ENCODE assay signal across 8 cellular contexts in the genomic region with DNA sequence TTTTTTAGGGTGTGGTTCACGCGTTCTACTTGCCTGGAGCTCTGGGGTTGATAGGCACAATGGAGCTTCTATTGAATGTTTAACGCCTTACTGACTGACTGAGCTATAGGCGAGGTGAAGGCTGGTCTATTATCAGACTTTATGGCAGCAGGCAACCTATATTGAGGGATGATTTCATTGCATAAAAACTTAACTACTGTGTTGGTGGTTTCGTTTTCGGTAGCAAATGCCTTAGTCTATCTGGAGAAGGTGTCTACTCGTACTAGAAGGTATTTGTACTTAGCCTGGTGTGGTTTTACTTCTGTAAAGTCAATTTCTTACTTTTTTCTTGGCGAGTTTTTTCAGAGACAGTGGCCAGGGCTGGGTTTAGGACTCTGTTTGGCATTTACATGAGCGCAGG.
DNase-seq lines count a peak whose midpoint lies in the region; ATAC-seq, FAIRE-seq and TF ChIP-seq lines count a peak whose summit lies in the region.
"Not testable (repeated sequence)": the region's sequence is repeated elsewhere in the genome, so short reads cannot be mapped to it uniquely, and the experiment has no call there.

No MANE protein-coding gene starts in this region.

- not testable (repeated sequence) for H3K36me3 Mint-ChIP-seq in Calu3 (ENCODE audit: insufficient read depth, unreplicated experiment); endothelial cell (ENCODE audit: low read depth, unreplicated experiment)

- H3K9me3 Mint-ChIP-seq in Calu3 (ENCODE audit: low read depth, unreplicated experiment); endothelial cell (ENCODE audit: unreplicated experiment): not testable (repeated sequence)

- not testable (repeated sequence) for H3K27ac Mint-ChIP-seq in Calu3 (ENCODE audit: unreplicated experiment)
- peak overlapping the region; percentile 97 for H3K27ac Mint-ChIP-seq in endothelial cell (ENCODE audit: unreplicated experiment)

- CTCF ChIA-PET in Calu3 (lab: Charles Lee); PC-3 (lab: Charles Lee); K562 (lab: Yijun Ruan, JAX; ENCODE audit: low intra/inter-chr PET ratio): not testable (repeated sequence)

- not testable (repeated sequence) for H3K36me3 ChIP-seq in PC-3 (ENCODE audit: low read depth, low read length); K562 (ENCODE audit: control insufficient read depth, insufficient read depth, low read length); lower lobe of right lung; muscle layer of duodenum (ENCODE audit: control insufficient read depth in 1 of 2, insufficient read depth in 2 of 2, low read length in 2 of 2); psoas muscle (ENCODE audit: insufficient read depth in 1 of 2, low read depth in 1 of 2); vagina

- TF ChIP-seq EP300 in K562 (IDR thresholded peaks at IDR 0.05; ENCODE audit: low read length) = not testable (repeated sequence)

- H3K4me3 ChIP-seq in PC-3 (ENCODE audit: low read length) = peak overlapping the region; percentile 20; the same call in 1 of the 2 replicates
- H3K4me3 ChIP-seq in K562; muscle layer of duodenum (ENCODE audit: low read depth in 1 of 2, low read length in 2 of 2): not testable (repeated sequence)
- H3K4me3 ChIP-seq in lower lobe of right lung = peak overlapping the region; percentile 29
- peak overlapping the region; percentile 58 for H3K4me3 ChIP-seq in psoas muscle
- H3K4me3 ChIP-seq in vagina = peak overlapping the region; percentile 4 to 35

- not testable (repeated sequence) for H3F3A ChIP-seq in PC-3 (ENCODE audit: low read length, unreplicated experiment)

- not testable (repeated sequence) for H4K20me1 ChIP-seq in PC-3 (ENCODE audit: low read length); K562 (replicated peaks; ENCODE audit: control insufficient read depth, insufficient read depth, low read length)

- not testable (repeated sequence) for DNase-seq in Calu3; PC-3; K562 (ENCODE audit: extremely low read depth in 1 of 4, low spot score in 3 of 4); endothelial cell (ENCODE audit: low spot score); lower lobe of right lung; psoas muscle; vagina (ENCODE audit: extremely low spot score in 2 of 2)

- H3K4me2 ChIP-seq in PC-3 (ENCODE audit: low read length) (peak overlapping the region; percentile 59; the same call in 1 of the 2 replicates), K562 (ENCODE audit: insufficient read depth, low read length) (0 out of 2 replicates have a peak overlapping the region, but pooled peaks have one; percentile 18)

- not testable (repeated sequence) for H3K9me2 ChIP-seq in PC-3 (replicated peaks; ENCODE audit: low read length)

- TF ChIP-seq POLR2A in K562 (conservative IDR thresholded peaks at IDR 0.05); vagina (IDR thresholded peaks at IDR 0.05): not testable (repeated sequence)

- BruUV-seq in Calu3 (replicated peaks; lab: Mats Ljungman, UMichigan); PC-3 (replicated peaks; lab: Mats Ljungman, UMichigan); K562 (replicated peaks; lab: Mats Ljungman, UMichigan): not testable (repeated sequence)

- H3K9me3 ChIP-seq in PC-3 (ENCODE audit: low read length); K562 (replicated peaks; ENCODE audit: control insufficient read depth, insufficient read depth, low read depth, low read length); lower lobe of right lung; muscle layer of duodenum (ENCODE audit: control insufficient read depth in 1 of 2, low read length in 2 of 2); psoas muscle; vagina: not testable (repeated sequence)

- H3K27me3 ChIP-seq in PC-3 (ENCODE audit: low read length); K562 (ENCODE audit: control insufficient read depth in 2 of 2, insufficient read depth in 2 of 2, low read length in 2 of 2); lower lobe of right lung (ENCODE audit: low read depth); muscle layer of duodenum (ENCODE audit: low read depth, low read length); psoas muscle (ENCODE audit: insufficient read depth in 3 of 3, low read length in 2 of 3); vagina: not testable (repeated sequence)

- FAIRE-seq in K562 (lab: Jason Lieb, UNC) = not testable (repeated sequence)

- TF ChIP-seq CTCF in Calu3 (IDR thresholded peaks at IDR 0.05; ENCODE audit: unreplicated experiment); PC-3 (conservative IDR thresholded peaks at IDR 0.05; ENCODE audit: low read depth, low read length); K562 (IDR thresholded peaks at IDR 0.05 in 2 of 3, conservative IDR thresholded peaks at IDR 0.05 in 1 of 3; ENCODE audit: insufficient read depth in 2 of 3, low read depth in 1 of 3, low read length in 3 of 3); endothelial cell (IDR thresholded peaks at IDR 0.05; ENCODE audit: unreplicated experiment); lower lobe of right lung (IDR thresholded peaks at IDR 0.05); psoas muscle (IDR thresholded peaks at IDR 0.05); vagina (IDR thresholded peaks at IDR 0.05): not testable (repeated sequence)

- H3K4me1 ChIP-seq in PC-3 (ENCODE audit: insufficient read depth, low read length); K562 (replicated peaks in 1 of 2; ENCODE audit: control insufficient read depth in 2 of 2, insufficient read depth in 2 of 2, low read length in 2 of 2); lower lobe of right lung; muscle layer of duodenum (ENCODE audit: control insufficient read depth in 1 of 2, insufficient read depth in 2 of 2, low read length in 2 of 2); psoas muscle; vagina: not testable (repeated sequence)

- WGBS in K562 (ENCODE audit: insufficient coverage, low coverage, missing lambda C conversion rate) = 10% methylated on average over 8 of the region's 9 CpGs
- WGBS in psoas muscle, 3 donors = 76 to 78% (median 77%) methylated on average over 9 of the region's 9 CpGs

- not testable (repeated sequence) for H3K9ac ChIP-seq in PC-3 (ENCODE audit: low read length); K562 (ENCODE audit: insufficient read depth in 1 of 2, low read depth in 2 of 2, low read length in 2 of 2)

- H2AFZ ChIP-seq in PC-3 (ENCODE audit: low read length) (peak overlapping the region; percentile 65; the same call in 1 of the 2 replicates), K562 (ENCODE audit: low read depth, low read length) (peak overlapping the region; percentile 83)

- POLR2A ChIA-PET in PC-3 (lab: Charles Lee; ENCODE audit: unreplicated experiment); K562 (lab: Yijun Ruan, JAX): not testable (repeated sequence)

- TF ChIP-seq RAD21 in K562 (CRISPR knock-in tag; conservative IDR thresholded peaks at IDR 0.05 in 1 of 2, IDR thresholded peaks at IDR 0.05 in 1 of 2) = not testable (repeated sequence)

- not testable (repeated sequence) for H3K9me1 ChIP-seq in K562 (ENCODE audit: control insufficient read depth, insufficient read depth, low read length)

- H3K27ac ChIP-seq in PC-3 (ENCODE audit: low read length); vagina: not testable (repeated sequence)
- H3K27ac ChIP-seq in K562 (ENCODE audit: extremely low read depth, low read depth, low read length) (peak overlapping the region; percentile 26; the same call in 1 of the 3 replicates), lower lobe of right lung (peak overlapping the region; percentile 62), muscle layer of duodenum (ENCODE audit: low read length) (peak overlapping the region; percentile 56), psoas muscle (peak overlapping the region; percentile 60)

- in situ Hi-C loops in K562 (cut with MboI) = not testable (repeated sequence)

- H3K4me1 Mint-ChIP-seq in Calu3 (ENCODE audit: low read depth, unreplicated experiment) = not testable (repeated sequence)
- H3K4me1 Mint-ChIP-seq in endothelial cell (ENCODE audit: unreplicated experiment) = peaks cover 32% of the 10 kb centered on the region

- peak overlapping the region; percentile 58 for H3K4me3 Mint-ChIP-seq in Calu3 (ENCODE audit: low read depth, unreplicated experiment)
- not testable (repeated sequence) for H3K4me3 Mint-ChIP-seq in endothelial cell (ENCODE audit: unreplicated experiment)

- not testable (repeated sequence) for ATAC-seq in PC-3, K562, lower lobe of right lung, psoas muscle

- intact Hi-C loops in Calu3 (cut with micrococcal nuclease; ENCODE audit: unreplicated experiment); PC-3 (cut with micrococcal nuclease); K562 (cut with micrococcal nuclease); lower lobe of right lung (cut with DNase I); psoas muscle (cut with DNase I); vagina (cut with DNase I): not testable (repeated sequence)

- not testable (repeated sequence) for H3K27me3 Mint-ChIP-seq in Calu3 (ENCODE audit: unreplicated experiment); endothelial cell (ENCODE audit: unreplicated experiment)

- H3K79me2 ChIP-seq in PC-3 (ENCODE audit: low read length); K562 (ENCODE audit: control insufficient read depth, insufficient read depth, low read length): not testable (repeated sequence)
